In the genomic region with DNA sequence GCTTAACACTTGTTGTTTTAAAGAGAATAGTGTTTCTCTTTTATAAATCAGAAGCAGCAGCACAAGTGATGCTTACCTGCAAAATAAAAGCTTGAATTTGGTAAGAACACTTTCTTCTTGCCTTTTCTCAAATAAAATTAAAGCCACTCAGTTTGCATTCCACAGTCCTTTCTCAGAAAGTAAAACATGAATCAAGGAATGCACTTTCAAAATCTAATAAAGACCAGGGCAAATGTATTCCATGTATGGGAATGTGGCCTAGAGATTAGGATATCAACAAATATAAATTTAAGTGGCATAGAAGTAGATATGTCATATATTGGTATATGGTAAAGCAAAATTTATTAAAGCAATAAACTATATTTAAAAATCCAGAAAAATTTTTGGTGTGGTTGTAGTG, we compare ENCODE assay signal across 24 cellular contexts.
"Had no signal": no experiment of that assay in that cellular context is flagged by ENCODE, and none has a peak within 500 bp of the region (broad histone marks: within the 10 kb centered on the region; RNA-seq: fewer than 3 reads in every experiment).

No MANE protein-coding gene starts in this region.

- H3K27me3 Mint-ChIP-seq: activated CD4-positive, alpha-beta T cell treated with anti-CD3 and anti-CD28 coated beads, Interleukin-2, amount 10 ng/mL, durations not matched to agents 24 days and 14 days; activated CD8-positive, alpha-beta memory T cell treated with anti-CD3 and anti-CD28 coated beads, Interleukin-2, amount 10 ng/mL, durations not matched to agents 7 days and 5 days; activated CD8-positive, alpha-beta T cell treated with anti-CD3 and anti-CD28 coated beads for 36 hours; activated naive CD4-positive, alpha-beta T cell treated with anti-CD3 and anti-CD28 coated beads, Interleukin-2, amount 10 ng/mL, durations not matched to agents 7 days and 5 days; dendritic cell treated with granulocyte-macrophage colony-stimulating factor and Interleukin-4, amounts not matched to agents 40 ng/mL and 50 ng/mL, for 4 days; type B pancreatic cell had no signal

- H3K4me1 ChIP-seq: body of pancreas, left ventricle myocardium inferior, neural progenitor cell, spleen had no signal

- H3K9ac ChIP-seq: neural progenitor cell had no signal

- H3K79me2 ChIP-seq: hepatocyte had no signal

- H3K36me3 ChIP-seq: left ventricle myocardium inferior, neural progenitor cell, spleen, thoracic aorta had no signal

- H2AFZ ChIP-seq: hepatocyte, neural progenitor cell had no signal

- DNase-seq: activated CD4-positive, alpha-beta T cell treated with anti-CD3 and anti-CD28 coated beads, Interleukin-2, amount 10 ng/mL, durations not matched to agents 24 days and 14 days; activated CD8-positive, alpha-beta memory T cell treated with anti-CD3 and anti-CD28 coated beads, Interleukin-2, amount 10 ng/mL, durations not matched to agents 7 days and 5 days; activated CD8-positive, alpha-beta T cell treated with anti-CD3 and anti-CD28 coated beads for 36 hours; activated effector memory CD4-positive, alpha-beta T cell treated with anti-CD3 and anti-CD28 coated beads, Interleukin-2, amount 50 U/mL, for 16 hours; activated naive CD4-positive, alpha-beta T cell treated with anti-CD3 and anti-CD28 coated beads, Interleukin-2, amount 10 ng/mL, durations not matched to agents 7 days and 5 days; activated T-cell treated with anti-CD3 and anti-CD28 coated beads for 4 hours; body of pancreas; effector CD4-positive, alpha-beta T cell; foreskin melanocyte; glutamatergic neuron; left ventricle myocardium inferior; naive thymus-derived CD8-positive, alpha-beta T cell; spleen; stimulated activated CD4-positive, alpha-beta T cell treated with anti-CD3 and anti-CD28 coated beads, Interleukin-4, amount 100 ng/mL, for 1 hour; stimulated activated naive CD4-positive, alpha-beta T cell treated with Interleukin-2 at 50 U/mL for 16 hours had no signal

- H3K27me3 ChIP-seq: body of pancreas, hepatocyte, neural progenitor cell, spleen had no signal

- H3K9me3 Mint-ChIP-seq: activated CD4-positive, alpha-beta T cell treated with anti-CD3 and anti-CD28 coated beads, Interleukin-2, amount 10 ng/mL, durations not matched to agents 24 days and 14 days; activated CD8-positive, alpha-beta T cell treated with anti-CD3 and anti-CD28 coated beads for 36 hours; activated naive CD4-positive, alpha-beta T cell treated with anti-CD3 and anti-CD28 coated beads, Interleukin-2, amount 10 ng/mL, durations not matched to agents 7 days and 5 days; dendritic cell treated with granulocyte-macrophage colony-stimulating factor and Interleukin-4, amounts not matched to agents 40 ng/mL and 50 ng/mL, for 4 days; neural progenitor cell; type B pancreatic cell had no signal

- H3K27ac ChIP-seq: body of pancreas, hepatocyte, left ventricle myocardium inferior, neural progenitor cell, spleen, thoracic aorta, VCaP had no signal

- H3K27ac Mint-ChIP-seq: activated CD4-positive, alpha-beta T cell treated with anti-CD3 and anti-CD28 coated beads, Interleukin-2, amount 10 ng/mL, durations not matched to agents 24 days and 14 days; activated CD8-positive, alpha-beta memory T cell treated with anti-CD3 and anti-CD28 coated beads, Interleukin-2, amount 10 ng/mL, durations not matched to agents 7 days and 5 days; activated CD8-positive, alpha-beta T cell treated with anti-CD3 and anti-CD28 coated beads for 36 hours; activated naive CD4-positive, alpha-beta T cell treated with anti-CD3 and anti-CD28 coated beads, Interleukin-2, amount 10 ng/mL, durations not matched to agents 7 days and 5 days; dendritic cell treated with granulocyte-macrophage colony-stimulating factor and Interleukin-4, amounts not matched to agents 40 ng/mL and 50 ng/mL, for 4 days; naive thymus-derived CD8-positive, alpha-beta T cell; neural progenitor cell; type B pancreatic cell had no signal

- H3K4me3 ChIP-seq: body of pancreas, hepatocyte, left ventricle myocardium inferior, neural progenitor cell, spleen, thoracic aorta had no signal

- H3K4me3 Mint-ChIP-seq: activated CD4-positive, alpha-beta T cell treated with anti-CD3 and anti-CD28 coated beads, Interleukin-2, amount 10 ng/mL, durations not matched to agents 24 days and 14 days; activated CD8-positive, alpha-beta memory T cell treated with anti-CD3 and anti-CD28 coated beads, Interleukin-2, amount 10 ng/mL, durations not matched to agents 7 days and 5 days; activated CD8-positive, alpha-beta T cell treated with anti-CD3 and anti-CD28 coated beads for 36 hours; activated naive CD4-positive, alpha-beta T cell treated with anti-CD3 and anti-CD28 coated beads, Interleukin-2, amount 10 ng/mL, durations not matched to agents 7 days and 5 days; dendritic cell treated with granulocyte-macrophage colony-stimulating factor and Interleukin-4, amounts not matched to agents 40 ng/mL and 50 ng/mL, for 4 days; mesothelial cell of epicardium; naive thymus-derived CD8-positive, alpha-beta T cell; neural progenitor cell; type B pancreatic cell had no signal

- H3K9me3 ChIP-seq: body of pancreas, left ventricle myocardium inferior, spleen, thoracic aorta had no signal

- H3K36me3 Mint-ChIP-seq: activated CD8-positive, alpha-beta memory T cell treated with anti-CD3 and anti-CD28 coated beads, Interleukin-2, amount 10 ng/mL, durations not matched to agents 7 days and 5 days; activated naive CD4-positive, alpha-beta T cell treated with anti-CD3 and anti-CD28 coated beads, Interleukin-2, amount 10 ng/mL, durations not matched to agents 7 days and 5 days; mesothelial cell of epicardium; naive thymus-derived CD8-positive, alpha-beta T cell; neural progenitor cell; type B pancreatic cell had no signal

- ATAC-seq: activated CD4-positive, CD25-positive, alpha-beta regulatory T cell treated with anti-CD3 and anti-CD28 coated beads, Interleukin-2, amount 50 U/mL, for 24 hours; activated CD8-positive, alpha-beta memory T cell treated with anti-CD3 and anti-CD28 coated beads, Interleukin-2, amount 10 ng/mL, durations not matched to agents 7 days and 5 days; activated CD8-positive, alpha-beta T cell treated with anti-CD3 and anti-CD28 coated beads for 36 hours; body of pancreas; naive thymus-derived CD8-positive, alpha-beta T cell; sciatic nerve had no signal

- H3K4me2 ChIP-seq: hepatocyte, neural progenitor cell had no signal

- H3K4me1 Mint-ChIP-seq: activated CD4-positive, alpha-beta T cell treated with anti-CD3 and anti-CD28 coated beads, Interleukin-2, amount 10 ng/mL, durations not matched to agents 24 days and 14 days; activated CD8-positive, alpha-beta memory T cell treated with anti-CD3 and anti-CD28 coated beads, Interleukin-2, amount 10 ng/mL, durations not matched to agents 7 days and 5 days; activated naive CD4-positive, alpha-beta T cell treated with anti-CD3 and anti-CD28 coated beads, Interleukin-2, amount 10 ng/mL, durations not matched to agents 7 days and 5 days; naive thymus-derived CD8-positive, alpha-beta T cell; neural progenitor cell had no signal
